8 cellular contexts compared by ENCODE assay signal in genomic region chr19:56142087-56142787, GRCh38. TPM values are rescaled to one million over a fixed set of nuclear protein-coding genes. Genes with fewer than 3 reads are reported as not detected.
DNase-seq lines count a peak whose midpoint lies in the region; ATAC-seq and TF ChIP-seq lines count a peak whose summit lies in the region.

No MANE protein-coding gene starts in this region.

- intact Hi-C loops in ovary (cut with DNase I) = loop anchor here in 2 of 4 donors (5.0 to 10.0 kb wide), 2 partner anchors 35 to 163 kb away; no protein-coding TSS in a partner anchor

- TF ChIP-seq POLR2A in ovary (IDR thresholded peaks at IDR 0.05) = no peak

- H3K36me3 ChIP-seq in DND-41 (ENCODE audit: insufficient read depth, low read length) (peaks cover 21% of the 10 kb centered on the region), ovary (no peaks in the 10 kb centered on the region)

- H3K9me3 ChIP-seq in DND-41 (ENCODE audit: insufficient read depth, low read length, severe bottlenecking) (no peaks in the 10 kb centered on the region), ovary (no peaks in the 10 kb centered on the region)

- DNase-seq in DND-41 (no peak), NCI-H526 (lab: John Stamatoyannopoulos, UW) (peak; percentile 55 to 69), endothelial cell (ENCODE audit: low spot score) (no peak), ovary (no peak), T-helper 9 cell (no peak), NCI-H128 (lab: John Stamatoyannopoulos, UW; ENCODE audit: unreplicated experiment) (no peak), NOMO-1 treated with dmso at 0.1 percent for 144 hours (lab: John Stamatoyannopoulos, UW; ENCODE audit: unreplicated experiment) (no peak)
- DNase-seq in activated effector memory CD4-positive, alpha-beta T cell treated with anti-CD3 and anti-CD28 coated beads, Interleukin-2, amount 50 U/mL, for 16 hours = no peak

- H3K4me1 ChIP-seq in DND-41 (ENCODE audit: insufficient read depth, low read length) (peaks cover 43% of the 10 kb centered on the region), ovary (ENCODE audit: insufficient read depth) (peaks cover 10% of the 10 kb centered on the region)

- WGBS in ovary, 3 donors = 58 to 60% (median 58%) methylated on average over 17 of the region's 17 CpGs

- no peak for TF ChIP-seq EP300 in ovary (IDR thresholded peaks at IDR 0.05)

- peak overlapping the region; percentile 81 for H3K27ac ChIP-seq in DND-41 (ENCODE audit: low read length)
- H3K27ac ChIP-seq in ovary = peak overlapping the region in 1 of 2 donors; percentile 90

- peaks cover 11% of the 10 kb centered on the region for H3K27me3 Mint-ChIP-seq in endothelial cell (ENCODE audit: unreplicated experiment)

- H3K4me3 ChIP-seq in DND-41 (ENCODE audit: low read depth in 1 of 2, low read length in 2 of 2) = peak overlapping the region; percentile 24 to 70; a peak in 3 of 4 replicates
- peak overlapping the region; percentile 65 for H3K4me3 ChIP-seq in ovary

- H3K79me2 ChIP-seq in DND-41 (ENCODE audit: insufficient read depth, low read length) = peaks cover 46% of the 10 kb centered on the region

- no peak overlapping the region for H3K27ac Mint-ChIP-seq in endothelial cell (ENCODE audit: unreplicated experiment)

- 0 out of 2 replicates have a peak overlapping the region, but pooled peaks have one; percentile 59 for H2AFZ ChIP-seq in DND-41 (ENCODE audit: low read depth, low read length)

- no peak for ATAC-seq in DND-41 (ENCODE audit: insufficient read depth, low read depth)

- no peaks in the 10 kb centered on the region for H3K9me3 Mint-ChIP-seq in endothelial cell (ENCODE audit: unreplicated experiment)

- H3K9ac ChIP-seq in DND-41 (ENCODE audit: low read depth, low read length) = peak overlapping the region; percentile 59

- no peaks in the 10 kb centered on the region for H3K27me3 ChIP-seq in DND-41 (ENCODE audit: insufficient read depth, low read length, poor library complexity)
- no peaks in the 10 kb centered on the region for H3K27me3 ChIP-seq in ovary

- peaks cover 6% of the 10 kb centered on the region for H3K36me3 Mint-ChIP-seq in endothelial cell (ENCODE audit: low read depth, unreplicated experiment)

- H3K4me1 Mint-ChIP-seq in endothelial cell (ENCODE audit: unreplicated experiment) = peaks cover 15% of the 10 kb centered on the region

- H3K4me2 ChIP-seq in DND-41 (ENCODE audit: insufficient read depth, low read length) = peak overlapping the region; percentile 86

- TF ChIP-seq CTCF in DND-41 (IDR thresholded peaks at IDR 0.05; ENCODE audit: borderline replicate concordance, extremely low read depth, low read length, poor library complexity, severe bottlenecking) (no peak), endothelial cell (IDR thresholded peaks at IDR 0.05; ENCODE audit: unreplicated experiment) (no peak), ovary (IDR thresholded peaks at IDR 0.05) (no peak)

- H3K4me3 Mint-ChIP-seq in endothelial cell (ENCODE audit: unreplicated experiment) = peak overlapping the region; percentile 84

- peaks cover 16% of the 10 kb centered on the region for H4K20me1 ChIP-seq in DND-41 (ENCODE audit: insufficient read depth, low read length)

RNA-seq across cellular contexts. Expression of gene ZNF444, which starts 1.1 kb away (rescaled TPM):
- total RNA-seq in endothelial cell (ENCODE audit: unreplicated experiment) (40.8 TPM), ovary (10 to 100 TPM; 27.4 to 48.2 (median 38.2) TPM)
- 10 to 100 TPM in 1 of 2 donors, 1 to 10 TPM in 1; 7.3 to 25.5 TPM for polyA plus RNA-seq in ovary

RNA-seq across cellular contexts. Expression of gene ZNF787, which starts 21.1 kb away (rescaled TPM):
- total RNA-seq in endothelial cell (ENCODE audit: unreplicated experiment) (31.2 TPM), ovary (10 to 100 TPM; 10.4 to 36.8 (median 27.5) TPM)
- 10 to 100 TPM in 1 of 2 donors, 1 to 10 TPM in 1; 3.0 to 20.4 TPM for polyA plus RNA-seq in ovary

RNA-seq across cellular contexts. Expression of gene GALP, which starts 33.6 kb away (rescaled TPM):
- total RNA-seq in endothelial cell (ENCODE audit: unreplicated experiment) (not detected), ovary (not detected)
- polyA plus RNA-seq in ovary = not detected

RNA-seq across cellular contexts. Expression of gene ZSCAN5B, which starts 55.3 kb away (rescaled TPM):
- not detected for total RNA-seq in endothelial cell (ENCODE audit: unreplicated experiment)
- total RNA-seq in ovary = under 1 TPM in 1 of 7 donors, not detected in 6; 0.22 TPM
- polyA plus RNA-seq in ovary = not detected

RNA-seq across cellular contexts. Expression of gene ZSCAN5C, which starts 59.8 kb away (rescaled TPM):
- total RNA-seq in endothelial cell (ENCODE audit: unreplicated experiment) (not detected), ovary (not detected)
- polyA plus RNA-seq in ovary = not detected

Comparison
In these comparisons a context has a peak if more than half of its experiments do, and no peak if none do; other contexts are left out.
1. DNase-seq: peak in NCI-H526 (2 of 2); none in DND-41 (single experiment), endothelial cell (single experiment), ovary (0 of 5), T-helper 9 cell (single experiment), activated effector memory CD4-positive, alpha-beta T cell treated with anti-CD3 and anti-CD28 coated beads, Interleukin-2, amount 50 U/mL, for 16 hours (single experiment), NCI-H128 (single experiment) and NOMO-1 treated with dmso at 0.1 percent for 144 hours (single experiment).